In genomic region chr11:69644071-69644961, GRCh38 we compare ENCODE assay signal across 1 cellular context.
TF ChIP-seq lines count a peak whose summit lies in the region.

No MANE protein-coding gene starts in this region.

TF ChIP-seq in IMR-90, 13 proteins besides CTCF, POLR2A, EP300 and RAD21 (continued from another document):
- TF ChIP-seq USF2 (IDR thresholded peaks at IDR 0.05; ENCODE audit: low read depth, low read length) (peak; percentile 93), SMC3 (IDR thresholded peaks at IDR 0.05; ENCODE audit: low read depth, low read length) (peak; percentile 14; the same call in 1 of the 2 replicates), CHD1 (IDR thresholded peaks at IDR 0.05; ENCODE audit: low read depth, low read length) (no peak), BHLHE40 (IDR thresholded peaks at IDR 0.05; ENCODE audit: low read depth, low read length) (peak; percentile 45; the same call in 1 of the 2 replicates), RCOR1 (IDR thresholded peaks at IDR 0.05; ENCODE audit: insufficient replicate concordance, low read length) (no peak), CEBPB (IDR thresholded peaks at IDR 0.05; ENCODE audit: low read depth, low read length) (no peak), MAFK (IDR thresholded peaks at IDR 0.05; ENCODE audit: low read depth, low read length) (no peak), MXI1 (IDR thresholded peaks at IDR 0.05; ENCODE audit: borderline replicate concordance, low read depth, low read length) (peak; percentile 97), ELK1 (IDR thresholded peaks at IDR 0.05; ENCODE audit: borderline replicate concordance, low read depth, low read length) (no peak), NFE2L2 (IDR thresholded peaks at IDR 0.05; ENCODE audit: low read depth, low read length) (no peak), RFX5 (IDR thresholded peaks at IDR 0.05; ENCODE audit: low read depth, low read length) (no peak), MAZ (IDR thresholded peaks at IDR 0.05; ENCODE audit: borderline replicate concordance, low read depth, low read length) (peak; percentile 91)
